Comparison of ENCODE assay signal across 9 cellular contexts in genomic region chr12:121404734-121405133, GRCh38. TPM values are rescaled to one million over a fixed set of nuclear protein-coding genes. Genes with fewer than 3 reads are reported as not detected.
DNase-seq lines count a peak whose midpoint lies in the region; ATAC-seq and TF ChIP-seq lines count a peak whose summit lies in the region.
"Had no signal": no experiment of that assay in that cellular context is flagged by ENCODE, and none has a peak within 500 bp of the region (broad histone marks: within the 10 kb centered on the region; RNA-seq: fewer than 3 reads in every experiment).

No MANE protein-coding gene starts in this region.

- BruUV-seq in PC-9 (replicated peaks; lab: Mats Ljungman, UMichigan), result no TSS peak

- CTCF ChIA-PET in PC-9 (lab: Charles Lee), result no interaction called here

- H3K9me3 ChIP-seq in body of pancreas, result no peaks in the 10 kb centered on the region
- no peaks in the 10 kb centered on the region for H3K9me3 ChIP-seq in stomach
- no peaks in the 10 kb centered on the region for H3K9me3 ChIP-seq in PC-9 (ENCODE audit: insufficient read depth, low read depth)

- WGBS in body of pancreas, 2 donors, result 90% methylated on average over 1 of the region's 1 CpG
- 88 to 97% (median 90%) methylated on average over 1 of the region's 1 CpG for WGBS in stomach, 5 donors

- no peaks in the 10 kb centered on the region for H3F3A ChIP-seq in PC-9 (ENCODE audit: insufficient read depth, low read depth)

- H3K27me3 ChIP-seq in body of pancreas (no peaks in the 10 kb centered on the region), stomach (no peaks in the 10 kb centered on the region), PC-9 (ENCODE audit: insufficient read depth, low read depth) (no peaks in the 10 kb centered on the region)

- intact Hi-C loops in body of pancreas (cut with DNase I), result no loop called here
- intact Hi-C loops in stomach (cut with DNase I; ENCODE audit: low total_unique reads), result no loop called here
- intact Hi-C loops in PC-9 (cut with micrococcal nuclease; ENCODE audit: unreplicated experiment), result no loop called here

- POLR2A ChIA-PET in PC-9 (lab: Charles Lee; ENCODE audit: unreplicated experiment), result no interaction called here

- ATAC-seq in body of pancreas (no peak), GM18868 (IDR thresholded peaks at IDR 0.05; ENCODE audit: unreplicated experiment) (no peak)
- ATAC-seq: natural killer cell treated with Interleukin-12 subunit alpha and Interleukin-12 subunit beta and Interleukin-15 and Interleukin-18, amount 100 ng/mL, for 72 hours had no signal

- H3K9me2 ChIP-seq in PC-9 (ENCODE audit: insufficient read depth), result no peaks in the 10 kb centered on the region

- H3K4me3 ChIP-seq in body of pancreas (no peak overlapping the region), stomach (no peak overlapping the region), PC-9 (no peak overlapping the region)

- no peak for TF ChIP-seq CTCF in body of pancreas (IDR thresholded peaks at IDR 0.05)
- TF ChIP-seq CTCF in stomach (IDR thresholded peaks at IDR 0.05), result no peak
- TF ChIP-seq CTCF in PC-9 (conservative IDR thresholded peaks at IDR 0.05), result no peak

- H2AFZ ChIP-seq in PC-9, result no peak overlapping the region

- TF ChIP-seq POLR2A in body of pancreas (IDR thresholded peaks at IDR 0.05), result no peak
- no peak for TF ChIP-seq POLR2A in stomach (IDR thresholded peaks at IDR 0.05)

- peaks cover 51% of the 10 kb centered on the region for H3K79me2 ChIP-seq in PC-9 (ENCODE audit: low read depth)

- H3K27ac ChIP-seq in body of pancreas, result no peak overlapping the region
- peak overlapping the region in 1 of 5 donors; percentile 65 for H3K27ac ChIP-seq in stomach
- H3K27ac ChIP-seq in PC-9, result no peak overlapping the region

- H3K36me3 ChIP-seq in body of pancreas (replicated peaks in 1 of 2; ENCODE audit: insufficient read depth in 1 of 2, low read depth in 2 of 2) (peaks cover 0 to 2% of the 10 kb centered on the region in 2 donors), stomach (peaks cover 5 to 55% (median 34%) of the 10 kb centered on the region in 4 donors), PC-9 (ENCODE audit: low read depth) (no peaks in the 10 kb centered on the region)

- peak; percentile 38 for DNase-seq in activated CD8-positive, alpha-beta memory T cell treated with anti-CD3 and anti-CD28 coated beads, Interleukin-2, amount 50 U/mL, for 48 hours
- DNase-seq in activated CD8-positive, alpha-beta memory T cell treated with anti-CD3 and anti-CD28 coated beads, Interleukin-2, amount 50 U/mL, for 4 hours, result no peak
- DNase-seq in NCI-H2227 (lab: John Stamatoyannopoulos, UW; ENCODE audit: unreplicated experiment), result peak; percentile 86
- DNase-seq in body of pancreas, result peak; percentile 43 to 69 (median 56)
- peak; percentile 48 for DNase-seq in stomach
- DNase-seq in SW 1271 (lab: John Stamatoyannopoulos, UW), result no peak
- DNase-seq in PC-9, result no peak

- TF ChIP-seq EP300 in stomach (IDR thresholded peaks at IDR 0.05), result no peak

- no peaks in the 10 kb centered on the region for H4K20me1 ChIP-seq in PC-9 (ENCODE audit: insufficient read depth)

- H3K4me2 ChIP-seq in PC-9, result no peak overlapping the region

- peaks cover 26% of the 10 kb centered on the region for H3K4me1 ChIP-seq in body of pancreas
- peaks cover 11 to 47% (median 29%) of the 10 kb centered on the region in 4 donors for H3K4me1 ChIP-seq in stomach
- H3K4me1 ChIP-seq in PC-9 (replicated peaks; ENCODE audit: insufficient read depth), result peaks cover 14% of the 10 kb centered on the region

RNA-seq across cellular contexts. Expression of gene RNF34, which starts 4.8 kb away (rescaled TPM):
- total RNA-seq in body of pancreas, result 10 to 100 TPM; 25.9 to 35.3 TPM
- 100 to 1,000 TPM in 1 of 5 donors, 10 to 100 TPM in 3, 1 to 10 TPM in 1; 9.8 to 258 (median 50.2) TPM for total RNA-seq in stomach
- polyA plus RNA-seq in stomach, result 10 to 100 TPM; 16.5 to 20.8 (median 20.2) TPM
- 37.2 and 43.7 TPM in 2 replicates for total RNA-seq in PC-9 (2021)

RNA-seq across cellular contexts. Expression of gene ANAPC5, which starts 52.5 kb away (rescaled TPM):
- total RNA-seq in body of pancreas (100 to 1,000 TPM; 111 to 135 TPM), stomach (100 to 1,000 TPM in 4 of 5 donors, 10 to 100 TPM in 1; 95.7 to 228 (median 157) TPM), PC-9 (2021) (93.6 and 101 TPM in 2 replicates)
- polyA plus RNA-seq in stomach, result 100 to 1,000 TPM in 2 of 3 donors, 10 to 100 TPM in 1; 81.2 to 108 (median 106) TPM

Comparison
In these comparisons a context has a peak if more than half of its experiments do, and no peak if none do; other contexts are left out.
1. DNase-seq: peak in activated CD8-positive, alpha-beta memory T cell treated with anti-CD3 and anti-CD28 coated beads, Interleukin-2, amount 50 U/mL, for 48 hours (single experiment), NCI-H2227 (single experiment), body of pancreas (4 of 4) and stomach (single experiment); none in activated CD8-positive, alpha-beta memory T cell treated with anti-CD3 and anti-CD28 coated beads, Interleukin-2, amount 50 U/mL, for 4 hours (single experiment), SW 1271 (0 of 2) and PC-9 (0 of 2).